In the genomic region with DNA sequence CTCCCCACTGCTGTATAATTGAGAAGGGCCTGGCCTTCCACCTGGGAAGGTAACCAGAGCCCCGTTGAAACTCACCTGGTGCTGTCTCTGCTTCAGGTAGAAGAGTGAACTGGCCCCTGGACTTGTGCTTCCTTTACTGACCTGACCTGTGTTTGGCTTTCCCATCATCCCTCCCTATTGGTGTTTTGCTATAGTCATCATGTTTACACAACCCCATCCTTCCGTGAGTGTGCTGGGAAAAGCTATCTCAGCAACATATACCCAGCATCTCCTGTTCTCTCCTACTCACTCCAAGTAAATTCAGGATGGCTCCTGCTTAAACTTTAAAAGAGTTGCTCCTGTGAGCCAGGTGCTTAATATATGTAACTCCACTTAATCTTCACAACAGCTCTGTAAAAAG, we compare ENCODE assay signal across 21 cellular contexts.
DNase-seq lines count a peak whose midpoint lies in the region; ATAC-seq, FAIRE-seq and TF ChIP-seq lines count a peak whose summit lies in the region.
"Had no signal": no experiment of that assay in that cellular context is flagged by ENCODE, and none has a peak within 500 bp of the region (broad histone marks: within the 10 kb centered on the region; RNA-seq: fewer than 3 reads in every experiment).

No MANE protein-coding gene starts in this region.

- DNase-seq in H54 (ENCODE audit: insufficient read length, low spot score) (no peak), Panc1 (ENCODE audit: low read depth, low spot score) (no peak), keratinocyte (ENCODE audit: low read depth, low spot score) (no peak), GM23248 (no peak), NCI-H2227 (lab: John Stamatoyannopoulos, UW; ENCODE audit: unreplicated experiment) (no peak), NOMO-1 treated with DMSO at 0.1 percent for 48 hours (lab: John Stamatoyannopoulos, UW; ENCODE audit: unreplicated experiment) (no peak)
- DNase-seq: ACHN; CD4-positive, alpha-beta T cell; COR-L47; KBM-7; MM.1S; NCI-H1048; NCI-H1436 treated with DMSO at 0.1 percent for 48 hours; NCI-H2029 treated with DMSO at 0.1 percent for 48 hours; NCI-H345; NCI-H526; Right ventricle myocardium superior had no signal

- H3K9me1 ChIP-seq in keratinocyte (ENCODE audit: control insufficient read depth, extremely low read depth, insufficient read depth, low read length) = no peaks in the 10 kb centered on the region

- TF ChIP-seq CTCF in Panc1 (IDR thresholded peaks at IDR 0.05) (no peak), keratinocyte (optimal IDR thresholded peaks at IDR 0.05 in 1 of 3, IDR thresholded peaks at IDR 0.05 in 1 of 3, conservative IDR thresholded peaks at IDR 0.05 in 1 of 3; ENCODE audit: extremely low read depth in 1 of 3, insufficient read depth in 2 of 3, low read length in 3 of 3) (no peak)

- no peaks in the 10 kb centered on the region for H4K20me1 ChIP-seq in keratinocyte (ENCODE audit: control insufficient read depth, extremely low read depth, insufficient read depth, low read length)
- no peaks in the 10 kb centered on the region for H4K20me1 ChIP-seq in GM23248 (ENCODE audit: insufficient read depth)
- H4K20me1 ChIP-seq: BLaER1 had no signal

- 80 to 82% methylated on average over 2 of the region's 2 CpGs for WGBS in GM23248 (ENCODE audit: low coverage in 1 of 2, low lambda C conversion rate in 2 of 2, missing lambda C conversion rate in 2 of 2), 2 experiments

- FAIRE-seq in H54 (lab: Jason Lieb, UNC) (peak; percentile 73), keratinocyte (lab: Jason Lieb, UNC) (peak; percentile 13)
- FAIRE-seq: G401.6, GM12892 had no signal

- H3K79me2 ChIP-seq in keratinocyte (ENCODE audit: control insufficient read depth, insufficient read depth, low read length) (no peaks in the 10 kb centered on the region), GM23248 (ENCODE audit: insufficient read depth) (no peaks in the 10 kb centered on the region)

- H3K9me2 ChIP-seq in GM23248 (ENCODE audit: insufficient read depth) = no peaks in the 10 kb centered on the region

- peak overlapping the region; percentile 46; the same call in 1 of the 2 replicates for H3K27ac ChIP-seq in Panc1 (ENCODE audit: low read length)
- H3K27ac ChIP-seq in keratinocyte (ENCODE audit: control insufficient read depth, insufficient read depth, low read length) = no peak overlapping the region
- no peak overlapping the region for H3K27ac ChIP-seq in GM23248
- H3K27ac ChIP-seq: BLaER1 had no signal

- CTCF ChIA-PET in Panc1 (lab: Charles Lee) = no interaction called here

- no TSS peak for BruUV-seq in Panc1 (replicated peaks; lab: Mats Ljungman, UMichigan)

- no peak for TF ChIP-seq POLR2A in H54 (IDR thresholded peaks at IDR 0.05; ENCODE audit: low read depth, low read length)

- no peaks in the 10 kb centered on the region for H3F3A ChIP-seq in GM23248 (ENCODE audit: insufficient read depth)

- in situ Hi-C loops in Panc1 (cut with HindIII; ENCODE audit: low pct_unique_long_range_greater_than_20kb, low sequenced_read_pairs) (no loop called here), GM23248 (cut with MboI) (no loop called here)

- H2AFZ ChIP-seq in keratinocyte (ENCODE audit: control insufficient read depth, low read length) = no peak overlapping the region
- H2AFZ ChIP-seq in GM23248 = no peak overlapping the region

- POLR2A ChIA-PET in Panc1 (lab: Charles Lee) = no interaction called here

- H3K4me3 ChIP-seq in Panc1 (ENCODE audit: low read depth in 2 of 2, low read length in 2 of 2) (no peak overlapping the region), keratinocyte (ENCODE audit: control insufficient read depth in 2 of 3, extremely low read depth in 1 of 3, insufficient read depth in 2 of 3, low read depth in 1 of 3, low read length in 3 of 3) (no peak overlapping the region), GM23248 (no peak overlapping the region)
- H3K4me3 ChIP-seq: BLaER1 had no signal

- H3K36me3 ChIP-seq in Panc1 (ENCODE audit: control insufficient read depth, insufficient read depth, low read length) (no peaks in the 10 kb centered on the region), keratinocyte (ENCODE audit: control insufficient read depth in 2 of 2, extremely low read depth in 1 of 2, insufficient read depth in 2 of 2, low read length in 2 of 2) (no peaks in the 10 kb centered on the region), GM23248 (ENCODE audit: low read depth) (no peaks in the 10 kb centered on the region)
- H3K36me3 ChIP-seq: BLaER1 had no signal

- H3K9ac ChIP-seq in keratinocyte (ENCODE audit: control insufficient read depth, extremely low read depth, insufficient read depth, low read length) = no peak overlapping the region
- H3K9ac ChIP-seq in GM23248 = no peak overlapping the region
- H3K9ac ChIP-seq: BLaER1 had no signal

- no peak for ATAC-seq in Panc1
- ATAC-seq in GM21515 (IDR thresholded peaks at IDR 0.05; ENCODE audit: unreplicated experiment) = no peak

- H3K4me2 ChIP-seq in keratinocyte (ENCODE audit: control insufficient read depth, extremely low read depth, insufficient read depth, low read depth, low read length) (no peak overlapping the region), GM23248 (ENCODE audit: unreplicated experiment) (no peak overlapping the region)
- H3K4me2 ChIP-seq: BLaER1 had no signal

- H3K9me3 ChIP-seq in Panc1 (ENCODE audit: control insufficient read depth, insufficient read depth, low read depth, low read length) (no peaks in the 10 kb centered on the region), keratinocyte (ENCODE audit: control insufficient read depth, low read depth, low read length) (no peaks in the 10 kb centered on the region), GM23248 (ENCODE audit: low read depth) (no peaks in the 10 kb centered on the region)
- H3K9me3 ChIP-seq: BLaER1 had no signal

- no peaks in the 10 kb centered on the region for H3K27me3 ChIP-seq in Panc1 (ENCODE audit: control insufficient read depth, insufficient read depth, low read length)
- H3K27me3 ChIP-seq in keratinocyte (ENCODE audit: control insufficient read depth, extremely low read depth, insufficient read depth, low read length) = no peaks in the 10 kb centered on the region
- H3K27me3 ChIP-seq in GM23248 (replicated peaks; ENCODE audit: insufficient read depth) = no peaks in the 10 kb centered on the region
- H3K27me3 ChIP-seq: BLaER1 had no signal

- intact Hi-C loops in Panc1 (cut with micrococcal nuclease; ENCODE audit: unreplicated experiment) = no loop called here

- H3K4me1 ChIP-seq in Panc1 (ENCODE audit: control insufficient read depth, insufficient read depth, low read length) (0 out of 2 replicates have a peak, but pooled peaks cover 6% of the 10 kb centered on the region), keratinocyte (ENCODE audit: control insufficient read depth, extremely low read depth, insufficient read depth, low read length) (peaks cover 32% of the 10 kb centered on the region), GM23248 (ENCODE audit: insufficient read depth) (peaks cover 3% of the 10 kb centered on the region; the same call in 1 of the 2 replicates)
- H3K4me1 ChIP-seq: BLaER1 had no signal

- dilution Hi-C loops in keratinocyte (cut with MboI; ENCODE audit: extremely low pct_ligation_motif_present, low sequenced_read_pairs) = no loop called here
